Comparison of ENCODE assay signal across 32 cellular contexts in genomic region chr10:45589009-45589408, GRCh38.
"Had no signal": no experiment of that assay in that cellular context is flagged by ENCODE, and none has a peak within 500 bp of the region (broad histone marks: within the 10 kb centered on the region; RNA-seq: fewer than 3 reads in every experiment).

No MANE protein-coding gene starts in this region.

- H3K36me3 ChIP-seq: adrenal gland, brain microvascular endothelial cell, breast epithelium had no signal

- H3K27ac ChIP-seq: adrenal gland, body of pancreas, brain microvascular endothelial cell, breast epithelium, VCaP had no signal

- H3K9me3 ChIP-seq: adrenal gland, body of pancreas, breast epithelium had no signal

- H3K27me3 ChIP-seq: adrenal gland, body of pancreas, brain microvascular endothelial cell, breast epithelium had no signal

- ATAC-seq: activated CD8-positive, alpha-beta T cell treated with anti-CD3 and anti-CD28 coated beads for 36 hours; activated naive CD4-positive, alpha-beta T cell treated with anti-CD3 and anti-CD28 coated beads, Interleukin-2, amount 50 U/mL, for 72 hours; activated T-cell treated with anti-CD3 and anti-CD28 coated beads, Interleukin-2, amount 50 U/mL, for 4 hours; activated T-cell treated with anti-CD3 and anti-CD28 coated beads, Interleukin-2, amount 50 U/mL, for 72 hours; activated T-helper 17 cell treated with anti-CD3 and anti-CD28 coated beads, Interleukin-2, amount 50 U/mL, for 72 hours; body of pancreas; T-cell; T-helper 17 cell had no signal

- H3K4me3 ChIP-seq: adrenal gland, body of pancreas, breast epithelium had no signal

- H3K4me1 ChIP-seq: breast epithelium had no signal

- DNase-seq: activated B cell treated with CpG ODN at 0.5 μM for 24 hours; activated CD4-positive, alpha-beta memory T cell treated with anti-CD3 and anti-CD28 coated beads for 36 hours; activated CD4-positive, alpha-beta T cell treated with anti-CD3 and anti-CD28 coated beads for 4 hours; activated CD4-positive, alpha-beta T cell treated with anti-CD3 and anti-CD28 coated beads, Interleukin-2, amount 10 ng/mL, durations not matched to agents 24 days and 14 days; activated CD4-positive, alpha-beta T cell treated with anti-CD3 and anti-CD28 coated beads, Interleukin-2, amount 50 U/mL, for 1 hour; activated CD4-positive, alpha-beta T cell treated with anti-CD3 and anti-CD28 coated beads, Interleukin-2, amount 50 U/mL, for 4 hours; activated CD4-positive, CD25-positive, alpha-beta regulatory T cell treated with anti-CD3 and anti-CD28 coated beads, Interleukin-2, amount 50 U/mL, for 72 hours; activated CD8-positive, alpha-beta memory T cell treated with anti-CD3 and anti-CD28 coated beads, Interleukin-2, amount 50 U/mL, for 4 hours; activated CD8-positive, alpha-beta T cell treated with anti-CD3 and anti-CD28 coated beads for 36 hours; activated effector memory CD4-positive, alpha-beta T cell treated with anti-CD3 and anti-CD28 coated beads, Interleukin-2, amount 50 U/mL, for 16 hours; activated gamma-delta T cell treated with Interleukin-2 at 50 U/mL for 16 hours; activated naive CD4-positive, alpha-beta T cell; activated naive CD4-positive, alpha-beta T cell treated with anti-CD3 and anti-CD28 coated beads for 36 hours; activated naive CD4-positive, alpha-beta T cell treated with anti-CD3 and anti-CD28 coated beads, Interleukin-2, amount 50 U/mL, for 16 hours; activated naive CD8-positive, alpha-beta T cell treated with anti-CD3 and anti-CD28 coated beads for 36 hours; activated T-cell treated with anti-CD3 and anti-CD28 coated beads for 4 hours; activated T-cell treated with anti-CD3 and anti-CD28 coated beads, Interleukin-2, amount 50 U/mL, for 1 hour; activated T-cell treated with anti-CD3 and anti-CD28 coated beads, Interleukin-2, amount 50 U/mL, for 4 hours; activated T-cell treated with anti-CD3 and anti-CD28 coated beads, Interleukin-2, amount 50 U/mL, for 72 hours; adrenal gland; amniotic stem cell; aorta; body of pancreas; brain microvascular endothelial cell; central memory CD4-positive, alpha-beta T cell; T-cell; T-helper 17 cell; T-helper 9 cell had no signal
